In the genomic region with DNA sequence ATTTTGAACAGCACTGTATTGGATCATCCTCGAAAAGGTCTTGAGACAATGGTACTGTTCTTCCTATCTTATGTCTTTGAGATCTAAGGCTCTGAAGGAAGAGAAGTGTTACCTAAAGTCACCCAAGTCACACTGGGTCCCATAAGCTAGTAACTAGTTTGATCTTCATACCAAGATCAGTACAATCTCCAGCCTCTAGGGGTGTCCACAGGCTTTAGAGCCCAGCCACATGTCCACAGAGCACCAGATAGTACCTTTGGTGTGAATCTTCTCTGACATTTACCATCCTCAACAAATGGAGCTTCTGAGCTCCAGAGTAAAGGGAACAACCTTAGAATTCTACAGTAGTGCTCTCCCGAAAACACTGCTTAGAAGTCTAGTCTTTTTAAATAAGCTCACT, we compare ENCODE assay signal across 20 cellular contexts.
A peak's percentile ranks its signal among the peaks of the same experiment; 100 is the strongest.
DNase-seq lines count a peak whose midpoint lies in the region; ATAC-seq, FAIRE-seq and TF ChIP-seq lines count a peak whose summit lies in the region.
"Had no signal": no experiment of that assay in that cellular context is flagged by ENCODE, and none has a peak within 500 bp of the region (broad histone marks: within the 10 kb centered on the region; RNA-seq: fewer than 3 reads in every experiment).

No MANE protein-coding gene starts in this region.

- H3K9me3 Mint-ChIP-seq in H9, result no peaks in the 10 kb centered on the region
- H3K9me3 Mint-ChIP-seq: activated naive CD8-positive, alpha-beta T cell treated with anti-CD3 and anti-CD28 coated beads, Interleukin-2, amount 10 ng/mL, durations not matched to agents 7 days and 5 days; central memory CD8-positive, alpha-beta T cell had no signal

- no peak overlapping the region for H3T11ph ChIP-seq in H9 (ENCODE audit: low read length)

- H3K23ac ChIP-seq in H9 (ENCODE audit: insufficient read length, low read depth, low read length), result no peak overlapping the region

- H2AK5ac ChIP-seq in H9 (ENCODE audit: insufficient read length, low read length), result no peak overlapping the region

- no peak overlapping the region for H2BK12ac ChIP-seq in H9 (ENCODE audit: insufficient read length, low read depth, low read length)

- H3K79me2 ChIP-seq in H9 (ENCODE audit: insufficient read depth, low read length), result no peaks in the 10 kb centered on the region

- H3K4me1 ChIP-seq in H9 (ENCODE audit: insufficient read depth, low read length) (no peaks in the 10 kb centered on the region), right lobe of liver (no peaks in the 10 kb centered on the region)
- H3K4me1 ChIP-seq: left ventricle myocardium inferior, upper lobe of left lung had no signal

- H3K14ac ChIP-seq in H9 (ENCODE audit: insufficient read depth, low read length), result no peak overlapping the region

- no peak for DNase-seq in GM12864 (ENCODE audit: low read depth)
- no peak for DNase-seq in H9
- DNase-seq in right lobe of liver, result no peak
- DNase-seq in Kasumi-1 (lab: John Stamatoyannopoulos, UW), result no peak
- no peak for DNase-seq in frontal cortex (ENCODE audit: low spot score in 2 of 2)
- DNase-seq in NCI-H2107 treated with DMSO at 0.1 percent for 48 hours (lab: John Stamatoyannopoulos, UW; ENCODE audit: unreplicated experiment), result no peak
- DNase-seq in DMS79 treated with DMSO at 0.1 percent for 48 hours (lab: John Stamatoyannopoulos, UW), result no peak
- DNase-seq: activated naive CD8-positive, alpha-beta T cell treated with anti-CD3 and anti-CD28 coated beads, Interleukin-2, amount 10 ng/mL, durations not matched to agents 7 days and 5 days; GDM1; heart left ventricle; left ventricle myocardium inferior; naive B cell; NCI-H1105 treated with DMSO at 0.1 percent for 48 hours; NCI-H226; stimulated activated CD4-positive, alpha-beta T cell treated with anti-CD3 and anti-CD28 coated beads, Interleukin-2, amount 100 ng/mL, for 24 hours; stimulated activated CD8-positive, alpha-beta memory T cell treated with anti-CD3 and anti-CD28 coated beads, Interleukin-4, amount 100 ng/mL, for 48 hours; upper lobe of left lung had no signal

- H3K27me3 ChIP-seq in H9 (ENCODE audit: insufficient read depth, low read length) (no peaks in the 10 kb centered on the region), right lobe of liver (no peaks in the 10 kb centered on the region)
- H3K27me3 ChIP-seq: heart left ventricle, upper lobe of left lung had no signal

- no peak overlapping the region for H2BK15ac ChIP-seq in H9 (ENCODE audit: low read depth, low read length)

- H3K27me3 Mint-ChIP-seq in H9 (ENCODE audit: low read depth), result no peaks in the 10 kb centered on the region; the same call in 1 of the 2 replicates
- H3K27me3 Mint-ChIP-seq: naive B cell had no signal

- H3K27ac Mint-ChIP-seq in H9, result no peak overlapping the region
- H3K27ac Mint-ChIP-seq: activated naive CD8-positive, alpha-beta T cell treated with anti-CD3 and anti-CD28 coated beads, Interleukin-2, amount 10 ng/mL, durations not matched to agents 7 days and 5 days; CD14-positive monocyte; naive B cell had no signal

- H3K79me1 ChIP-seq in H9 (ENCODE audit: insufficient read depth, low read depth, low read length, poor library complexity, severe bottlenecking), result no peaks in the 10 kb centered on the region

- no peak overlapping the region for H4K91ac ChIP-seq in H9 (ENCODE audit: insufficient read length, low read depth, low read length)

- H4K20me1 ChIP-seq in H9 (ENCODE audit: control insufficient read depth, insufficient read depth, insufficient read length), result no peaks in the 10 kb centered on the region

- ATAC-seq in SK-N-SH treated with all-trans-retinoic acid at 6 μM for 48 hours, result 0 out of 3 replicates have a peak, but pooled peaks have one; percentile 22
- ATAC-seq in right lobe of liver, result peak in 3 of 4 donors; percentile 30 to 43 (median 33)

- no peaks in the 10 kb centered on the region for H3K36me3 ChIP-seq in right lobe of liver
- H3K36me3 ChIP-seq: heart left ventricle, left ventricle myocardium inferior, upper lobe of left lung had no signal

- no CpG with 5 or more reads among the region's 2 CpGs for WGBS in H9 (ENCODE audit: extremely low coverage, insufficient read length, low lambda C conversion rate)
- 80% methylated on average over 1 of the region's 2 CpGs for WGBS in right lobe of liver (ENCODE audit: insufficient coverage, low coverage, low lambda C conversion rate, missing lambda C conversion rate)

- TF ChIP-seq CTCF in GM12864 (IDR thresholded peaks at IDR 0.05; ENCODE audit: low read depth, low read length, missing control alignments) (peak; percentile 31), H9 (conservative IDR thresholded peaks at IDR 0.05) (peak; percentile 50), right lobe of liver (IDR thresholded peaks at IDR 0.05) (peak in 1 of 4 donors; percentile 12)

- no peaks in the 10 kb centered on the region for H3K4me1 Mint-ChIP-seq in H9
- H3K4me1 Mint-ChIP-seq: activated naive CD8-positive, alpha-beta T cell treated with anti-CD3 and anti-CD28 coated beads, Interleukin-2, amount 10 ng/mL, durations not matched to agents 7 days and 5 days; CD14-positive monocyte; central memory CD8-positive, alpha-beta T cell had no signal

- no peak overlapping the region for H3K56ac ChIP-seq in H9 (ENCODE audit: insufficient read length, low read depth, low read length)

- intact Hi-C loops in right lobe of liver (cut with DNase I), result no loop called here

- no peak overlapping the region for H3K18ac ChIP-seq in H9 (ENCODE audit: insufficient read length, low read depth, low read length)

- no peak overlapping the region for H3K4me3 Mint-ChIP-seq in H9
- H3K4me3 Mint-ChIP-seq: activated naive CD8-positive, alpha-beta T cell treated with anti-CD3 and anti-CD28 coated beads, Interleukin-2, amount 10 ng/mL, durations not matched to agents 7 days and 5 days; CD14-positive monocyte; central memory CD8-positive, alpha-beta T cell; naive B cell had no signal

- H3K4ac ChIP-seq in H9 (ENCODE audit: low read depth, low read length), result no peak overlapping the region

- H2BK5ac ChIP-seq in H9 (ENCODE audit: insufficient read length, low read length), result no peak overlapping the region

- H3K4me3 ChIP-seq in GM12864 (ENCODE audit: low read depth, low read length) (no peak overlapping the region), right lobe of liver (no peak overlapping the region)
- H3K4me3 ChIP-seq: heart left ventricle, left ventricle myocardium inferior, upper lobe of left lung had no signal

- TF ChIP-seq POLR2A in right lobe of liver (IDR thresholded peaks at IDR 0.05), result no peak

- H3K4me2 ChIP-seq in H9 (ENCODE audit: insufficient read depth, insufficient read length, low read length), result no peak overlapping the region

- no peaks in the 10 kb centered on the region for H3K23me2 ChIP-seq in H9 (ENCODE audit: insufficient read length, low read depth, low read length, poor library complexity, severe bottlenecking)

- H3K9me3 ChIP-seq in H9 (ENCODE audit: control insufficient read depth, low read depth, low read length) (no peaks in the 10 kb centered on the region), right lobe of liver (no peaks in the 10 kb centered on the region)
- H3K9me3 ChIP-seq: heart left ventricle, left ventricle myocardium inferior, upper lobe of left lung had no signal

- no peak overlapping the region for H4K8ac ChIP-seq in H9 (replicated peaks; ENCODE audit: insufficient read length, low read depth, low read length)

- no peaks in the 10 kb centered on the region; a peak in 1 of 7 replicates for H3K36me3 Mint-ChIP-seq in H9 (ENCODE audit: insufficient read depth in 1 of 3, low read depth in 3 of 3)
- H3K36me3 Mint-ChIP-seq: activated naive CD8-positive, alpha-beta T cell treated with anti-CD3 and anti-CD28 coated beads, Interleukin-2, amount 10 ng/mL, durations not matched to agents 7 days and 5 days; CD14-positive monocyte; naive B cell had no signal

- H2AFZ ChIP-seq in H9 (ENCODE audit: low read length), result no peak overlapping the region

- H3K27ac ChIP-seq in H9 (ENCODE audit: insufficient read length, low read depth, low read length), result no peak overlapping the region
- H3K27ac ChIP-seq in right lobe of liver, result no peak overlapping the region
- H3K27ac ChIP-seq: heart left ventricle, left ventricle myocardium inferior, upper lobe of left lung had no signal

- H2BK20ac ChIP-seq in H9 (ENCODE audit: low read depth, low read length, poor library complexity, severe bottlenecking), result no peak overlapping the region

- no peak overlapping the region for H3K9ac ChIP-seq in H9 (ENCODE audit: extremely low read depth, insufficient read length, low read length)

- no peak overlapping the region for H4K5ac ChIP-seq in H9 (ENCODE audit: insufficient read length, low read depth, low read length)

- H2BK120ac ChIP-seq in H9 (ENCODE audit: low read depth, low read length, poor library complexity, severe bottlenecking), result no peak overlapping the region

- FAIRE-seq in frontal cortex (lab: Jason Lieb, UNC), result no peak

TF ChIP-seq in SK-N-SH treated with all-trans-retinoic acid at 6 μM for 48 hours, 23 proteins besides CTCF, POLR2A, EP300 and RAD21 (continues in another document):
- no peak for TF ChIP-seq TOX (CRISPR knock-in tag; IDR thresholded peaks at IDR 0.05; ENCODE audit: borderline replicate concordance)
- no peak for TF ChIP-seq ZFP3 (CRISPR knock-in tag; IDR thresholded peaks at IDR 0.05)
- TF ChIP-seq, protein P1, sequence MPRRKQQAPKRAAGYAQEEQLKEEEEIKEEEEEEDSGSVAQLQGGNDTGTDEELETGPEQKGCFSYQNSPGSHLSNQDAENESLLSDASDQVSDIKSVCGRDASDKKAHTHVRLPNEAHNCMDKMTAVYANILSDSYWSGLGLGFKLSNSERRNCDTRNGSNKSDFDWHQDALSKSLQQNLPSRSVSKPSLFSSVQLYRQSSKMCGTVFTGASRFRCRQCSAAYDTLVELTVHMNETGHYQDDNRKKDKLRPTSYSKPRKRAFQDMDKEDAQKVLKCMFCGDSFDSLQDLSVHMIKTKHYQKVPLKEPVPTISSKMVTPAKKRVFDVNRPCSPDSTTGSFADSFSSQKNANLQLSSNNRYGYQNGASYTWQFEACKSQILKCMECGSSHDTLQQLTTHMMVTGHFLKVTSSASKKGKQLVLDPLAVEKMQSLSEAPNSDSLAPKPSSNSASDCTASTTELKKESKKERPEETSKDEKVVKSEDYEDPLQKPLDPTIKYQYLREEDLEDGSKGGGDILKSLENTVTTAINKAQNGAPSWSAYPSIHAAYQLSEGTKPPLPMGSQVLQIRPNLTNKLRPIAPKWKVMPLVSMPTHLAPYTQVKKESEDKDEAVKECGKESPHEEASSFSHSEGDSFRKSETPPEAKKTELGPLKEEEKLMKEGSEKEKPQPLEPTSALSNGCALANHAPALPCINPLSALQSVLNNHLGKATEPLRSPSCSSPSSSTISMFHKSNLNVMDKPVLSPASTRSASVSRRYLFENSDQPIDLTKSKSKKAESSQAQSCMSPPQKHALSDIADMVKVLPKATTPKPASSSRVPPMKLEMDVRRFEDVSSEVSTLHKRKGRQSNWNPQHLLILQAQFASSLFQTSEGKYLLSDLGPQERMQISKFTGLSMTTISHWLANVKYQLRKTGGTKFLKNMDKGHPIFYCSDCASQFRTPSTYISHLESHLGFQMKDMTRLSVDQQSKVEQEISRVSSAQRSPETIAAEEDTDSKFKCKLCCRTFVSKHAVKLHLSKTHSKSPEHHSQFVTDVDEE (CRISPR knock-in tag; IDR thresholded peaks at IDR 0.05), result no peak
- TF ChIP-seq ZNF70 (CRISPR knock-in tag; IDR thresholded peaks at IDR 0.05), result no peak
- TF ChIP-seq RARB (CRISPR knock-in tag; IDR thresholded peaks at IDR 0.05), result no peak
- no peak for TF ChIP-seq ZC3H10 (CRISPR knock-in tag; IDR thresholded peaks at IDR 0.05)
- no peak for TF ChIP-seq TCF4 (CRISPR knock-in tag; IDR thresholded peaks at IDR 0.05; ENCODE audit: borderline replicate concordance)
